In genomic region chr6:31265926-31266325, GRCh38 we compare ENCODE assay signal across 17 cellular contexts. TPM values are rescaled to one million over a fixed set of nuclear protein-coding genes. Genes with fewer than 3 reads are reported as not detected.
DNase-seq lines count a peak whose midpoint lies in the region; ATAC-seq, FAIRE-seq and TF ChIP-seq lines count a peak whose summit lies in the region.
"Had no signal": no experiment of that assay in that cellular context is flagged by ENCODE, and none has a peak within 500 bp of the region (broad histone marks: within the 10 kb centered on the region; RNA-seq: fewer than 3 reads in every experiment).

No MANE protein-coding gene starts in this region.

- H3K27me3 Mint-ChIP-seq in activated CD8-positive, alpha-beta T cell treated with anti-CD3 and anti-CD28 coated beads, Interleukin-2, amount 10 ng/mL, durations not matched to agents 7 days and 5 days (ENCODE audit: low read depth) = no peaks in the 10 kb centered on the region
- no peaks in the 10 kb centered on the region for H3K27me3 Mint-ChIP-seq in activated CD8-positive, alpha-beta T cell treated with anti-CD3 and anti-CD28 coated beads for 36 hours
- peaks cover 0 to 11% of the 10 kb centered on the region in 2 donors for H3K27me3 Mint-ChIP-seq in effector memory CD8-positive, alpha-beta T cell

- H3K27ac Mint-ChIP-seq in activated CD8-positive, alpha-beta T cell treated with anti-CD3 and anti-CD28 coated beads, Interleukin-2, amount 10 ng/mL, durations not matched to agents 7 days and 5 days = no peak overlapping the region
- no peak overlapping the region for H3K27ac Mint-ChIP-seq in activated CD8-positive, alpha-beta T cell treated with anti-CD3 and anti-CD28 coated beads for 36 hours
- H3K27ac Mint-ChIP-seq in effector memory CD8-positive, alpha-beta T cell = peak overlapping the region; percentile 76 to 100
- H3K27ac Mint-ChIP-seq in stimulated activated effector memory CD8-positive, alpha-beta T cell treated with anti-CD3 and anti-CD28 coated beads, Interleukin-12 subunit alpha, Interleukin-12 subunit beta, amount 100 ng/mL, for 72 hours = peak overlapping the region; percentile 32

- peaks cover 40% of the 10 kb centered on the region for H3K36me3 Mint-ChIP-seq in activated CD8-positive, alpha-beta T cell treated with anti-CD3 and anti-CD28 coated beads, Interleukin-2, amount 10 ng/mL, durations not matched to agents 7 days and 5 days (ENCODE audit: low read depth)
- peaks cover 35% of the 10 kb centered on the region for H3K36me3 Mint-ChIP-seq in activated CD8-positive, alpha-beta T cell treated with anti-CD3 and anti-CD28 coated beads for 36 hours (ENCODE audit: low read depth)
- H3K36me3 Mint-ChIP-seq in effector memory CD8-positive, alpha-beta T cell (ENCODE audit: insufficient read depth) = peaks cover 62% of the 10 kb centered on the region
- H3K36me3 Mint-ChIP-seq in stimulated activated effector memory CD8-positive, alpha-beta T cell treated with anti-CD3 and anti-CD28 coated beads, Interleukin-12 subunit alpha, Interleukin-12 subunit beta, amount 100 ng/mL, for 72 hours = peaks cover 55% of the 10 kb centered on the region

- no peak overlapping the region for H3K4me3 Mint-ChIP-seq in activated CD8-positive, alpha-beta T cell treated with anti-CD3 and anti-CD28 coated beads, Interleukin-2, amount 10 ng/mL, durations not matched to agents 7 days and 5 days
- H3K4me3 Mint-ChIP-seq in activated CD8-positive, alpha-beta T cell treated with anti-CD3 and anti-CD28 coated beads for 36 hours = no peak overlapping the region
- no peak overlapping the region for H3K4me3 Mint-ChIP-seq in effector memory CD8-positive, alpha-beta T cell
- H3K4me3 Mint-ChIP-seq in stimulated activated effector memory CD8-positive, alpha-beta T cell treated with anti-CD3 and anti-CD28 coated beads, Interleukin-12 subunit alpha, Interleukin-12 subunit beta, amount 100 ng/mL, for 72 hours = no peak overlapping the region
- H3K4me3 Mint-ChIP-seq: CD14-positive monocyte had no signal

- peak; percentile 26; the same call in 1 of the 2 replicates for TF ChIP-seq POLR2A in GM12891 (IDR thresholded peaks at IDR 0.05; ENCODE audit: low read depth, low read length)

- peaks cover 32% of the 10 kb centered on the region for H3K9me3 Mint-ChIP-seq in activated CD8-positive, alpha-beta T cell treated with anti-CD3 and anti-CD28 coated beads, Interleukin-2, amount 10 ng/mL, durations not matched to agents 7 days and 5 days (ENCODE audit: insufficient read depth)
- peaks cover 23% of the 10 kb centered on the region for H3K9me3 Mint-ChIP-seq in activated CD8-positive, alpha-beta T cell treated with anti-CD3 and anti-CD28 coated beads for 36 hours
- peaks cover 4 to 23% of the 10 kb centered on the region in 2 donors for H3K9me3 Mint-ChIP-seq in effector memory CD8-positive, alpha-beta T cell
- H3K9me3 Mint-ChIP-seq in stimulated activated effector memory CD8-positive, alpha-beta T cell treated with anti-CD3 and anti-CD28 coated beads, Interleukin-12 subunit alpha, Interleukin-12 subunit beta, amount 100 ng/mL, for 72 hours = peaks cover 17% of the 10 kb centered on the region

- ATAC-seq in activated CD8-positive, alpha-beta T cell treated with anti-CD3 and anti-CD28 coated beads, Interleukin-2, amount 10 ng/mL, durations not matched to agents 7 days and 5 days = peak; percentile 24
- ATAC-seq in activated CD8-positive, alpha-beta T cell treated with anti-CD3 and anti-CD28 coated beads for 36 hours = no peak
- peak; percentile 20 for ATAC-seq in effector memory CD8-positive, alpha-beta T cell (replicated peaks)
- ATAC-seq in stimulated activated effector memory CD8-positive, alpha-beta T cell treated with anti-CD3 and anti-CD28 coated beads, Interleukin-12 subunit alpha, Interleukin-12 subunit beta, amount 100 ng/mL, for 72 hours = peak; percentile 6
- ATAC-seq in GM18502 (IDR thresholded peaks at IDR 0.05; ENCODE audit: poor library complexity, unreplicated experiment) = no peak

- CTCF ChIA-PET in activated CD8-positive, alpha-beta T cell treated with anti-CD3 and anti-CD28 coated beads, Interleukin-2, amount 10 ng/mL, durations not matched to agents 7 days and 5 days (lab: Charles Lee) = no interaction called here
- CTCF ChIA-PET in activated CD8-positive, alpha-beta T cell treated with anti-CD3 and anti-CD28 coated beads for 36 hours (lab: Charles Lee) = interaction anchor here (1.1 kb wide), 1 partner anchor 57 kb away, joined by 3 read pairs; no protein-coding TSS in a partner anchor

- POLR2A ChIA-PET in activated CD8-positive, alpha-beta T cell treated with anti-CD3 and anti-CD28 coated beads, Interleukin-2, amount 10 ng/mL, durations not matched to agents 7 days and 5 days (lab: Charles Lee) = no interaction called here
- POLR2A ChIA-PET in activated CD8-positive, alpha-beta T cell treated with anti-CD3 and anti-CD28 coated beads for 36 hours (lab: Charles Lee) = no interaction called here

- intact Hi-C loops in activated CD8-positive, alpha-beta T cell treated with anti-CD3 and anti-CD28 coated beads for 36 hours (cut with micrococcal nuclease) = loop anchor here (2.0 kb wide), 1 partner anchor 87 kb away; no protein-coding TSS in a partner anchor

- DNase-seq in activated CD8-positive, alpha-beta T cell treated with anti-CD3 and anti-CD28 coated beads, Interleukin-2, amount 10 ng/mL, durations not matched to agents 7 days and 5 days = no peak
- DNase-seq in activated CD8-positive, alpha-beta T cell treated with anti-CD3 and anti-CD28 coated beads for 36 hours = no peak
- DNase-seq in GM12891 (ENCODE audit: insufficient read length, low spot score) (no peak), GM19239 (ENCODE audit: insufficient read length, low spot score) (no peak), middle frontal gyrus (ENCODE audit: extremely low spot score, low spot score) (no peak)
- no peak for DNase-seq in effector memory CD8-positive, alpha-beta T cell
- peak in 1 of 2 donors; percentile 36 for DNase-seq in stimulated activated effector memory CD8-positive, alpha-beta T cell treated with anti-CD3 and anti-CD28 coated beads, Interleukin-12 subunit alpha, Interleukin-12 subunit beta, amount 100 ng/mL, for 72 hours (ENCODE audit: low spot score in 2 of 2)
- DNase-seq: AML-193; GM23248; NCI-H1105; NCI-H1694; NCI-H2081 treated with DMSO at 0.1 percent for 48 hours; NCI-H748 treated with DMSO at 0.1 percent for 48 hours; NK-92 treated with Interleukin-12 subunit alpha and Interleukin-12 subunit beta, amount 100 ng/mL, for 24 hours; Peyer's patch had no signal

- no peak for TF ChIP-seq CTCF in activated CD8-positive, alpha-beta T cell treated with anti-CD3 and anti-CD28 coated beads for 36 hours (IDR thresholded peaks at IDR 0.05)

- FAIRE-seq in GM12891 (lab: Jason Lieb, UNC) (no peak), GM19239 (lab: Jason Lieb, UNC) (no peak)

- H3K4me1 Mint-ChIP-seq in activated CD8-positive, alpha-beta T cell treated with anti-CD3 and anti-CD28 coated beads, Interleukin-2, amount 10 ng/mL, durations not matched to agents 7 days and 5 days (ENCODE audit: low read depth) = peaks cover 29% of the 10 kb centered on the region
- peaks cover 36% of the 10 kb centered on the region for H3K4me1 Mint-ChIP-seq in activated CD8-positive, alpha-beta T cell treated with anti-CD3 and anti-CD28 coated beads for 36 hours (ENCODE audit: low read depth)
- H3K4me1 Mint-ChIP-seq in effector memory CD8-positive, alpha-beta T cell (ENCODE audit: low read depth in 2 of 2) = peaks cover 32 to 46% of the 10 kb centered on the region in 2 donors
- peaks cover 43% of the 10 kb centered on the region for H3K4me1 Mint-ChIP-seq in stimulated activated effector memory CD8-positive, alpha-beta T cell treated with anti-CD3 and anti-CD28 coated beads, Interleukin-12 subunit alpha, Interleukin-12 subunit beta, amount 100 ng/mL, for 72 hours

TF ChIP-seq in GM12891, 5 proteins besides CTCF, POLR2A, EP300 and RAD21:
- TF ChIP-seq SPI1 (IDR thresholded peaks at IDR 0.05; ENCODE audit: low read depth, low read length) (no peak), PAX5 (IDR thresholded peaks at IDR 0.05; ENCODE audit: insufficient read depth, low read length, severe bottlenecking) (no peak), TAF1 (IDR thresholded peaks at IDR 0.05; ENCODE audit: low read depth, low read length) (no peak), POU2F2 (IDR thresholded peaks at IDR 0.05; ENCODE audit: low read depth, low read length) (no peak), POLR2AphosphoS5 (IDR thresholded peaks at IDR 0.05; ENCODE audit: low read depth, low read length) (no peak)
TF ChIP-seq in GM12891: peak in this region for 0.

RNA-seq across cellular contexts. Expression of gene HLA-C, which starts 6.0 kb away (rescaled TPM):
- 1,000 to 10,000 TPM; 1,075 to 1,135 TPM for total RNA-seq in activated CD8-positive, alpha-beta T cell treated with anti-CD3 and anti-CD28 coated beads, Interleukin-2, amount 10 ng/mL, durations not matched to agents 7 days and 5 days
- total RNA-seq in activated CD8-positive, alpha-beta T cell treated with anti-CD3 and anti-CD28 coated beads for 36 hours = 100 to 1,000 TPM; 833 to 860 TPM
- polyA plus RNA-seq in GM12891 (2012; ENCODE audit: low read depth, missing spikeins) = 1,176 TPM

Comparison
In these comparisons a context has a peak if more than half of its experiments do, and no peak if none do; other contexts are left out.
1. ATAC-seq: peak in activated CD8-positive, alpha-beta T cell treated with anti-CD3 and anti-CD28 coated beads, Interleukin-2, amount 10 ng/mL, durations not matched to agents 7 days and 5 days (single experiment), effector memory CD8-positive, alpha-beta T cell (single experiment) and stimulated activated effector memory CD8-positive, alpha-beta T cell treated with anti-CD3 and anti-CD28 coated beads, Interleukin-12 subunit alpha, Interleukin-12 subunit beta, amount 100 ng/mL, for 72 hours (single experiment); none in activated CD8-positive, alpha-beta T cell treated with anti-CD3 and anti-CD28 coated beads for 36 hours (single experiment) and GM18502 (single experiment).
2. H3K27ac Mint-ChIP-seq: peak in effector memory CD8-positive, alpha-beta T cell (2 of 2) and stimulated activated effector memory CD8-positive, alpha-beta T cell treated with anti-CD3 and anti-CD28 coated beads, Interleukin-12 subunit alpha, Interleukin-12 subunit beta, amount 100 ng/mL, for 72 hours (single experiment); none in activated CD8-positive, alpha-beta T cell treated with anti-CD3 and anti-CD28 coated beads, Interleukin-2, amount 10 ng/mL, durations not matched to agents 7 days and 5 days (single experiment) and activated CD8-positive, alpha-beta T cell treated with anti-CD3 and anti-CD28 coated beads for 36 hours (single experiment).